Comparison of ENCODE assay signal across 1 cellular context in genomic region chr3:13027154-13027553, GRCh38.
TF ChIP-seq lines count a peak whose summit lies in the region.

No MANE protein-coding gene starts in this region.

TF ChIP-seq in WTC11, 78 proteins besides CTCF, POLR2A, EP300 and RAD21 (continued from another document):
- TF ChIP-seq ZNF512 (CRISPR knock-in tag; IDR thresholded peaks at IDR 0.05; ENCODE audit: borderline replicate concordance) (no peak), GRHL2 (CRISPR knock-in tag; IDR thresholded peaks at IDR 0.05; ENCODE audit: insufficient replicate concordance, severe bottlenecking) (no peak), ELF4 (CRISPR knock-in tag; IDR thresholded peaks at IDR 0.05; ENCODE audit: low read depth) (no peak), STAT6 (CRISPR knock-in tag; conservative IDR thresholded peaks at IDR 0.05; ENCODE audit: low read depth) (no peak), ZNF219 (CRISPR knock-in tag; IDR thresholded peaks at IDR 0.05; ENCODE audit: borderline replicate concordance) (no peak), CBFB (CRISPR knock-in tag; IDR thresholded peaks at IDR 0.05; ENCODE audit: low read depth) (no peak), AR (CRISPR knock-in tag; IDR thresholded peaks at IDR 0.05) (no peak), ATF1 (CRISPR knock-in tag; IDR thresholded peaks at IDR 0.05) (no peak)
